Comparison of ENCODE assay signal across 12 cellular contexts in genomic region chrX:78329486-78329885, GRCh38. TPM values are rescaled to one million over a fixed set of nuclear protein-coding genes. Genes with fewer than 3 reads are reported as not detected.
A peak's percentile ranks its signal among the peaks of the same experiment; 100 is the strongest.
DNase-seq lines count a peak whose midpoint lies in the region; ATAC-seq lines count a peak whose summit lies in the region.
"Had no signal": no experiment of that assay in that cellular context is flagged by ENCODE, and none has a peak within 500 bp of the region (broad histone marks: within the 10 kb centered on the region; RNA-seq: fewer than 3 reads in every experiment).

No MANE protein-coding gene starts in this region.

- H3K36me3 ChIP-seq in effector memory CD4-positive, alpha-beta T cell (ENCODE audit: control insufficient read depth, insufficient read depth, low read length): no peaks in the 10 kb centered on the region
- H3K36me3 ChIP-seq: right atrium auricular region, upper lobe of right lung had no signal

- no peak for ATAC-seq in GM18502 (IDR thresholded peaks at IDR 0.05; ENCODE audit: poor library complexity, unreplicated experiment)
- ATAC-seq in HG02981 (IDR thresholded peaks at IDR 0.05; ENCODE audit: unreplicated experiment): no peak
- ATAC-seq: mucosa of descending colon, upper lobe of right lung had no signal

- CTCF ChIA-PET in activated CD4-positive, alpha-beta memory T cell treated with anti-CD3 and anti-CD28 coated beads, Interleukin-2, amount 10 ng/mL, durations not matched to agents 7 days and 5 days (lab: Charles Lee): no interaction called here

- H3K36me3 Mint-ChIP-seq in activated CD4-positive, alpha-beta memory T cell treated with anti-CD3 and anti-CD28 coated beads, Interleukin-2, amount 10 ng/mL, durations not matched to agents 7 days and 5 days (ENCODE audit: low read depth): peaks cover 6% of the 10 kb centered on the region

- H3K27me3 ChIP-seq in effector memory CD4-positive, alpha-beta T cell (replicated peaks; ENCODE audit: control insufficient read depth, insufficient read depth, low read length, poor library complexity, severe bottlenecking): no peaks in the 10 kb centered on the region
- H3K27me3 ChIP-seq: right atrium auricular region, upper lobe of right lung had no signal

- H3K4me1 ChIP-seq in effector memory CD4-positive, alpha-beta T cell (ENCODE audit: control insufficient read depth, insufficient read depth, low read length, poor library complexity, severe bottlenecking): peaks cover 6% of the 10 kb centered on the region
- H3K4me1 ChIP-seq: right atrium auricular region, upper lobe of right lung had no signal

- H3K4me3 Mint-ChIP-seq in activated CD4-positive, alpha-beta memory T cell treated with anti-CD3 and anti-CD28 coated beads, Interleukin-2, amount 10 ng/mL, durations not matched to agents 7 days and 5 days: peak overlapping the region; percentile 56

- no peak overlapping the region for H3K4me3 ChIP-seq in effector memory CD4-positive, alpha-beta T cell (ENCODE audit: insufficient read depth, low read depth, low read length, poor library complexity, severe bottlenecking)
- H3K4me3 ChIP-seq: mucosa of descending colon, right atrium auricular region, upper lobe of right lung had no signal

- no peaks in the 10 kb centered on the region for H3K9me3 ChIP-seq in effector memory CD4-positive, alpha-beta T cell (ENCODE audit: control insufficient read depth, low read length)
- H3K9me3 ChIP-seq: mucosa of descending colon, right atrium auricular region, upper lobe of right lung had no signal

- H3K9me3 Mint-ChIP-seq in activated CD4-positive, alpha-beta memory T cell treated with anti-CD3 and anti-CD28 coated beads, Interleukin-2, amount 10 ng/mL, durations not matched to agents 7 days and 5 days: peaks cover 2% of the 10 kb centered on the region

- DNase-seq in stimulated activated CD4-positive, alpha-beta T cell treated with anti-CD3 and anti-CD28 coated beads, Interleukin-1b, Interleukin-23, amount 100 ng/mL, for 48 hours: peak; percentile 9
- no peak for DNase-seq in stimulated activated CD4-positive, alpha-beta T cell treated with anti-CD3 and anti-CD28 coated beads, Interleukin-2, amount 100 ng/mL, for 24 hours
- no peak for DNase-seq in activated CD4-positive, alpha-beta memory T cell treated with anti-CD3 and anti-CD28 coated beads, Interleukin-2, amount 10 ng/mL, durations not matched to agents 7 days and 5 days
- no peak for DNase-seq in effector memory CD4-positive, alpha-beta T cell
- DNase-seq in UCSD-AML1 (lab: John Stamatoyannopoulos, UW; ENCODE audit: unreplicated experiment) (no peak), cerebellar cortex (ENCODE audit: low spot score) (no peak)
- DNase-seq: mucosa of descending colon, upper lobe of right lung had no signal

- peaks cover 60% of the 10 kb centered on the region for H3K4me1 Mint-ChIP-seq in activated CD4-positive, alpha-beta memory T cell treated with anti-CD3 and anti-CD28 coated beads, Interleukin-2, amount 10 ng/mL, durations not matched to agents 7 days and 5 days

- POLR2A ChIA-PET in activated CD4-positive, alpha-beta memory T cell treated with anti-CD3 and anti-CD28 coated beads, Interleukin-2, amount 10 ng/mL, durations not matched to agents 7 days and 5 days (lab: Charles Lee): interaction anchor here (2.5 kb wide), 1 partner anchor 7 kb away, joined by 7 read pairs; no protein-coding TSS in a partner anchor

- peak overlapping the region; percentile 19 for H3K27ac ChIP-seq in effector memory CD4-positive, alpha-beta T cell (ENCODE audit: insufficient read depth, low read length, poor library complexity, severe bottlenecking)
- H3K27ac ChIP-seq: right atrium auricular region, upper lobe of right lung had no signal

- peak overlapping the region; percentile 49 for H3K27ac Mint-ChIP-seq in activated CD4-positive, alpha-beta memory T cell treated with anti-CD3 and anti-CD28 coated beads, Interleukin-2, amount 10 ng/mL, durations not matched to agents 7 days and 5 days

- no peaks in the 10 kb centered on the region for H3K27me3 Mint-ChIP-seq in activated CD4-positive, alpha-beta memory T cell treated with anti-CD3 and anti-CD28 coated beads, Interleukin-2, amount 10 ng/mL, durations not matched to agents 7 days and 5 days

RNA-seq across cellular contexts. Expression of gene CYSLTR1, which starts 2.1 kb away (rescaled TPM):
- total RNA-seq in activated CD4-positive, alpha-beta memory T cell treated with anti-CD3 and anti-CD28 coated beads, Interleukin-2, amount 10 ng/mL, durations not matched to agents 7 days and 5 days: 10 to 100 TPM; 14.4 to 15.7 TPM
- total RNA-seq: Daoy had no signal
